8 cellular contexts compared by ENCODE assay signal in genomic region chr17:10698116-10698818, GRCh38. TPM values are rescaled to one million over a fixed set of nuclear protein-coding genes. Genes with fewer than 3 reads are reported as not detected.
DNase-seq lines count a peak whose midpoint lies in the region; ATAC-seq and TF ChIP-seq lines count a peak whose summit lies in the region.

No MANE protein-coding gene starts in this region.

- peaks cover 4% of the 10 kb centered on the region; the same call in 1 of the 2 replicates for H3K36me3 ChIP-seq in MM.1S (replicated peaks; ENCODE audit: insufficient read depth, low read length)
- H3K36me3 ChIP-seq in breast epithelium = no peaks in the 10 kb centered on the region
- peaks cover 11% of the 10 kb centered on the region for H3K36me3 ChIP-seq in thymus (ENCODE audit: control insufficient read depth, insufficient read depth)

- TF ChIP-seq CTCF in MM.1S (IDR thresholded peaks at IDR 0.05; ENCODE audit: low read length) = no peak
- TF ChIP-seq CTCF in breast epithelium (IDR thresholded peaks at IDR 0.05) = no peak

- no peaks in the 10 kb centered on the region for H4K20me1 ChIP-seq in MM.1S (ENCODE audit: insufficient read depth, low read length)

- peak overlapping the region; percentile 77 for H3K4me2 ChIP-seq in MM.1S (ENCODE audit: low read depth, low read length)

- 20% methylated on average over 17 of the region's 17 CpGs for WGBS in thymus

- intact Hi-C loops in breast epithelium (cut with DNase I; ENCODE audit: low total_unique reads) = no loop called here

- H3K4me1 ChIP-seq in MM.1S (ENCODE audit: low read length) = peaks cover 9% of the 10 kb centered on the region; the same call in 1 of the 2 replicates
- H3K4me1 ChIP-seq in breast epithelium = no peaks in the 10 kb centered on the region
- H3K4me1 ChIP-seq in thymus (ENCODE audit: control insufficient read depth, insufficient read depth, low read length) = peaks cover 11% of the 10 kb centered on the region

- ATAC-seq in left lobe of liver = peak; percentile 47
- ATAC-seq in GM21367 (IDR thresholded peaks at IDR 0.05; ENCODE audit: unreplicated experiment) = no peak

- TF ChIP-seq POLR2A in breast epithelium (IDR thresholded peaks at IDR 0.05) = no peak

- DNase-seq in EH (ENCODE audit: low read depth) (peak; percentile 44), MM.1S (no peak), breast epithelium (ENCODE audit: low spot score in 2 of 2) (no peak), left lobe of liver (ENCODE audit: low spot score) (no peak), NCI-H2196 treated with DMSO at 0.1 percent for 48 hours (lab: John Stamatoyannopoulos, UW; ENCODE audit: unreplicated experiment) (no peak), mesenteric fat pad (ENCODE audit: low spot score) (no peak)

- H3K27me3 ChIP-seq in MM.1S (replicated peaks; ENCODE audit: insufficient read depth, low read length) (no peaks in the 10 kb centered on the region), breast epithelium (no peaks in the 10 kb centered on the region), thymus (ENCODE audit: control insufficient read depth, insufficient read depth) (no peaks in the 10 kb centered on the region)

- peak overlapping the region; percentile 93 for H2AFZ ChIP-seq in MM.1S (ENCODE audit: low read length)

- peaks cover 12% of the 10 kb centered on the region for H3F3A ChIP-seq in MM.1S (ENCODE audit: insufficient read depth, low read length)

- peak overlapping the region; percentile 78 for H3K9ac ChIP-seq in MM.1S (ENCODE audit: low read length)

- H3K4me3 ChIP-seq in MM.1S (ENCODE audit: low read length) = peak overlapping the region; percentile 90
- peak overlapping the region; percentile 87 to 99 (median 96) for H3K4me3 ChIP-seq in breast epithelium
- peak overlapping the region; percentile 88 for H3K4me3 ChIP-seq in thymus (ENCODE audit: low read length)

- H3K27ac ChIP-seq in MM.1S (ENCODE audit: low read length) (peak overlapping the region; percentile 59; the same call in 1 of the 2 replicates), breast epithelium (peak overlapping the region; percentile 95 to 96), thymus (ENCODE audit: low read depth) (peak overlapping the region; percentile 75)

- no peaks in the 10 kb centered on the region for H3K9me2 ChIP-seq in MM.1S (replicated peaks; ENCODE audit: insufficient read depth, low read length)

- H3K9me3 ChIP-seq in MM.1S (replicated peaks; ENCODE audit: insufficient read depth, low read length) (no peaks in the 10 kb centered on the region), breast epithelium (no peaks in the 10 kb centered on the region), thymus (ENCODE audit: control insufficient read depth) (no peaks in the 10 kb centered on the region)

- peaks cover 45% of the 10 kb centered on the region for H3K79me2 ChIP-seq in MM.1S (ENCODE audit: low read length)

RNA-seq across cellular contexts. Expression of gene ADPRM, which starts 0.9 kb away (rescaled TPM):
- total RNA-seq in breast epithelium (10 to 100 TPM; 15.2 to 31.0 (median 24.6) TPM), left lobe of liver (3.9 TPM), mesenteric fat pad (6.8 TPM)
- 26.2 TPM for polyA plus RNA-seq in thymus

RNA-seq across cellular contexts. Expression of gene SCO1, which starts 0.9 kb away (rescaled TPM):
- total RNA-seq in breast epithelium (10 to 100 TPM; 17.6 to 22.3 (median 19.3) TPM), left lobe of liver (30.6 TPM), mesenteric fat pad (42.9 TPM)
- 11.4 TPM for polyA plus RNA-seq in thymus

RNA-seq across cellular contexts. Expression of gene TMEM220, which starts 31.6 kb away (rescaled TPM):
- total RNA-seq in breast epithelium = 10 to 100 TPM in 1 of 3 donors, 1 to 10 TPM in 2; 8.5 to 13.4 (median 9.5) TPM
- total RNA-seq in left lobe of liver = 42.7 TPM
- 2.6 TPM for polyA plus RNA-seq in thymus
- total RNA-seq in mesenteric fat pad = 20.8 TPM

RNA-seq across cellular contexts. Expression of gene MYH3, which starts 41.2 kb away (rescaled TPM):
- total RNA-seq in breast epithelium (1 to 10 TPM in 2 of 3 donors, under 1 TPM in 1; 0.80 to 2.9 (median 2.2) TPM), left lobe of liver (4.2 TPM), mesenteric fat pad (3.8 TPM)
- polyA plus RNA-seq in thymus = 18.0 TPM
